Comparison of ENCODE assay signal across 8 cellular contexts in genomic region chr4:76197971-76198410, GRCh38. TPM values are rescaled to one million over a fixed set of nuclear protein-coding genes. Genes with fewer than 3 reads are reported as not detected.
DNase-seq lines count a peak whose midpoint lies in the region; ATAC-seq and TF ChIP-seq lines count a peak whose summit lies in the region.

No MANE protein-coding gene starts in this region.

- H3K9ac ChIP-seq in muscle layer of colon (ENCODE audit: low read length): peak overlapping the region; percentile 28

- 0 out of 2 replicates have a peak overlapping the region, but pooled peaks have one; percentile 16 for H3K4me2 ChIP-seq in PC-9

- H3K79me2 ChIP-seq in PC-9 (ENCODE audit: low read depth): peaks cover 48% of the 10 kb centered on the region

- H3K4me3 ChIP-seq in HL-60 (replicated peaks; ENCODE audit: insufficient read depth, low read length) (no peak overlapping the region), PC-9 (no peak overlapping the region), muscle layer of colon (ENCODE audit: low read depth in 1 of 2, low read length in 2 of 2) (peak overlapping the region in 1 of 2 donors; percentile 20), uterus (no peak overlapping the region)

- CTCF ChIA-PET in PC-9 (lab: Charles Lee): no interaction called here

- no TSS peak for BruUV-seq in PC-9 (replicated peaks; lab: Mats Ljungman, UMichigan)

- TF ChIP-seq CTCF in HL-60 (IDR thresholded peaks at IDR 0.05; ENCODE audit: insufficient read depth, low read length) (no peak), PC-9 (conservative IDR thresholded peaks at IDR 0.05) (no peak), uterus (IDR thresholded peaks at IDR 0.05) (no peak)

- H4K20me1 ChIP-seq in PC-9 (ENCODE audit: insufficient read depth): no peaks in the 10 kb centered on the region

- H3K4me1 ChIP-seq in PC-9 (replicated peaks; ENCODE audit: insufficient read depth): peaks cover 43% of the 10 kb centered on the region
- peaks cover 60% of the 10 kb centered on the region for H3K4me1 ChIP-seq in muscle layer of colon (ENCODE audit: insufficient read depth, low read length)
- H3K4me1 ChIP-seq in uterus: peaks cover 16 to 28% of the 10 kb centered on the region in 2 donors

- H3K27ac ChIP-seq in HL-60 (replicated peaks) (peak overlapping the region; percentile 42), PC-9 (peak overlapping the region; percentile 35; the same call in 1 of the 2 replicates), muscle layer of colon (ENCODE audit: low read depth, low read length) (peak overlapping the region; percentile 79), uterus (peak overlapping the region; percentile 79 to 84)

- no peak for TF ChIP-seq POLR2A in uterus (IDR thresholded peaks at IDR 0.05)

- peak; percentile 48 for DNase-seq in activated CD4-positive, alpha-beta T cell treated with anti-CD3 and anti-CD28 coated beads for 48 hours
- DNase-seq in activated CD4-positive, alpha-beta T cell treated with anti-CD3 and anti-CD28 coated beads for 1 hour: no peak
- DNase-seq in HL-60 (ENCODE audit: low read depth in 1 of 2, low spot score in 1 of 2) (peak in 1 of 2 experiments; percentile 72), PC-9 (no peak), dermis blood vessel endothelial cell (peak; percentile 71), uterus (peak; percentile 68 to 80)

- peaks cover 22% of the 10 kb centered on the region for H3F3A ChIP-seq in PC-9 (ENCODE audit: insufficient read depth, low read depth)

- intact Hi-C loops in PC-9 (cut with micrococcal nuclease; ENCODE audit: unreplicated experiment) (no loop called here), uterus (cut with DNase I; ENCODE audit: low total_unique reads) (no loop called here)

- H3K9me3 ChIP-seq in PC-9 (ENCODE audit: insufficient read depth, low read depth) (no peaks in the 10 kb centered on the region), muscle layer of colon (ENCODE audit: low read length) (no peaks in the 10 kb centered on the region), uterus (no peaks in the 10 kb centered on the region)

- POLR2A ChIA-PET in PC-9 (lab: Charles Lee; ENCODE audit: unreplicated experiment): no interaction called here

- H3K27me3 ChIP-seq in HL-60 (ENCODE audit: insufficient read depth, poor library complexity, severe bottlenecking) (no peaks in the 10 kb centered on the region), PC-9 (ENCODE audit: insufficient read depth, low read depth) (no peaks in the 10 kb centered on the region), muscle layer of colon (ENCODE audit: control insufficient read depth in 1 of 2, insufficient read depth in 2 of 2, low read length in 2 of 2) (no peaks in the 10 kb centered on the region), uterus (no peaks in the 10 kb centered on the region)

- H3K36me3 ChIP-seq in PC-9 (ENCODE audit: low read depth): peaks cover 8% of the 10 kb centered on the region
- peaks cover 22% of the 10 kb centered on the region for H3K36me3 ChIP-seq in muscle layer of colon (ENCODE audit: insufficient read depth, low read length)
- no peaks in the 10 kb centered on the region for H3K36me3 ChIP-seq in uterus

- no peak for ATAC-seq in GM19023 (IDR thresholded peaks at IDR 0.05; ENCODE audit: unreplicated experiment)

- no peak overlapping the region for H2AFZ ChIP-seq in PC-9

- H3K9me2 ChIP-seq in PC-9 (ENCODE audit: insufficient read depth): no peaks in the 10 kb centered on the region

RNA-seq across cellular contexts. Expression of gene SCARB2, which starts 15.6 kb away (rescaled TPM):
- total RNA-seq in PC-9 (2021) (37.6 and 64.7 TPM in 2 replicates), dermis blood vessel endothelial cell (194 and 214 TPM in 2 replicates), uterus (100 to 1,000 TPM; 150 to 233 (median 196) TPM)

RNA-seq across cellular contexts. Expression of gene NUP54, which starts 49.8 kb away (rescaled TPM):
- total RNA-seq in PC-9 (2021) (28.4 and 30.9 TPM in 2 replicates), dermis blood vessel endothelial cell (59.1 and 64.8 TPM in 2 replicates), uterus (10 to 100 TPM; 31.2 to 99.5 (median 62.6) TPM)

RNA-seq across cellular contexts. Expression of gene FAM47E, which starts 53.5 kb away (rescaled TPM):
- total RNA-seq in PC-9 (2021) (2.2 and 2.5 TPM in 2 replicates), dermis blood vessel endothelial cell (0.14 and 0.17 TPM in 2 replicates), uterus (1 to 10 TPM in 2 of 4 donors, under 1 TPM in 1, not detected in 1; 0.29 to 1.4 (median 1.2) TPM)

Comparison
In these comparisons a context has a peak if more than half of its experiments do, and no peak if none do; other contexts are left out.
1. DNase-seq: peak in activated CD4-positive, alpha-beta T cell treated with anti-CD3 and anti-CD28 coated beads for 48 hours (single experiment), dermis blood vessel endothelial cell (single experiment) and uterus (2 of 2); none in activated CD4-positive, alpha-beta T cell treated with anti-CD3 and anti-CD28 coated beads for 1 hour (single experiment) and PC-9 (0 of 2).
2. Peak in every context shown above with its lines, with median percentiles within 50 percentile points of each other: H3K27ac ChIP-seq.